In genomic region chr2:174914894-174915760, GRCh38 we compare ENCODE assay signal across 13 cellular contexts.
DNase-seq lines count a peak whose midpoint lies in the region; ATAC-seq and TF ChIP-seq lines count a peak whose summit lies in the region.
"Had no signal": no experiment of that assay in that cellular context is flagged by ENCODE, and none has a peak within 500 bp of the region (broad histone marks: within the 10 kb centered on the region; RNA-seq: fewer than 3 reads in every experiment).

No MANE protein-coding gene starts in this region.

- no peak for ATAC-seq in SK-N-SH treated with all-trans-retinoic acid at 6 μM for 48 hours
- ATAC-seq in PC-3 = no peak
- no peak for ATAC-seq in GM18502 (IDR thresholded peaks at IDR 0.05; ENCODE audit: poor library complexity, unreplicated experiment)
- ATAC-seq in HG02884 (IDR thresholded peaks at IDR 0.05; ENCODE audit: unreplicated experiment) = no peak
- ATAC-seq: naive thymus-derived CD4-positive, alpha-beta T cell; upper lobe of right lung had no signal

- H3F3A ChIP-seq in PC-3 (ENCODE audit: low read length, unreplicated experiment) = no peaks in the 10 kb centered on the region

- TF ChIP-seq CTCF in fibroblast of villous mesenchyme (IDR thresholded peaks at IDR 0.05; ENCODE audit: insufficient read depth, low read depth, low read length) (no peak), PC-3 (conservative IDR thresholded peaks at IDR 0.05; ENCODE audit: low read depth, low read length) (no peak)

- H2AFZ ChIP-seq in PC-3 (ENCODE audit: low read length) = no peak overlapping the region

- H3K79me2 ChIP-seq in PC-3 (ENCODE audit: low read length) = no peaks in the 10 kb centered on the region

- no peak overlapping the region for H3K4me2 ChIP-seq in PC-3 (ENCODE audit: low read length)
- H3K4me2 ChIP-seq: smooth muscle cell had no signal

- no peaks in the 10 kb centered on the region for H3K27me3 ChIP-seq in PC-3 (ENCODE audit: low read length)
- H3K27me3 ChIP-seq: upper lobe of right lung had no signal

- H3K9me2 ChIP-seq in PC-3 (replicated peaks; ENCODE audit: low read length) = no peaks in the 10 kb centered on the region

- POLR2A ChIA-PET in PC-3 (lab: Charles Lee; ENCODE audit: unreplicated experiment) = no interaction called here

- peak; percentile 15 for DNase-seq in Ammon's horn (ENCODE audit: low spot score)
- peak; percentile 79 for DNase-seq in NCI-H1105 (lab: John Stamatoyannopoulos, UW)
- peak; percentile 57 for DNase-seq in fibroblast of villous mesenchyme (ENCODE audit: low read depth)
- DNase-seq in PC-3 = no peak
- no peak for DNase-seq in central memory CD4-positive, alpha-beta T cell
- DNase-seq: naive thymus-derived CD4-positive, alpha-beta T cell; NCI-H1930; RPMI8226; upper lobe of right lung had no signal

- BruUV-seq in PC-3 (replicated peaks; lab: Mats Ljungman, UMichigan) = no TSS peak

- H3K27ac ChIP-seq in PC-3 (ENCODE audit: low read length) = no peak overlapping the region
- H3K27ac ChIP-seq: upper lobe of right lung had no signal

- no peak overlapping the region for H3K4me3 ChIP-seq in fibroblast of villous mesenchyme (ENCODE audit: low read depth, low read length)
- no peak overlapping the region for H3K4me3 ChIP-seq in PC-3 (ENCODE audit: low read length)
- H3K4me3 ChIP-seq: smooth muscle cell, upper lobe of right lung had no signal

- no peaks in the 10 kb centered on the region for H3K4me1 ChIP-seq in PC-3 (ENCODE audit: insufficient read depth, low read length)
- H3K4me1 ChIP-seq: upper lobe of right lung had no signal

- no peaks in the 10 kb centered on the region for H4K20me1 ChIP-seq in PC-3 (ENCODE audit: low read length)

- no peak overlapping the region for H3K9ac ChIP-seq in PC-3 (ENCODE audit: low read length)

- H3K9me3 ChIP-seq in PC-3 (ENCODE audit: low read length) = no peaks in the 10 kb centered on the region
- H3K9me3 ChIP-seq: upper lobe of right lung had no signal

- CTCF ChIA-PET in PC-3 (lab: Charles Lee) = no interaction called here

- intact Hi-C loops in PC-3 (cut with micrococcal nuclease) = no loop called here

- no peaks in the 10 kb centered on the region for H3K36me3 ChIP-seq in PC-3 (ENCODE audit: low read depth, low read length)
- H3K36me3 ChIP-seq: upper lobe of right lung had no signal

TF ChIP-seq in SK-N-SH treated with all-trans-retinoic acid at 6 μM for 48 hours, 23 proteins besides CTCF, POLR2A, EP300 and RAD21:
- TF ChIP-seq SNAI2 (CRISPR knock-in tag; IDR thresholded peaks at IDR 0.05) (no peak), TSHZ2 (CRISPR knock-in tag; IDR thresholded peaks at IDR 0.05) (no peak), TOX (CRISPR knock-in tag; IDR thresholded peaks at IDR 0.05; ENCODE audit: borderline replicate concordance) (no peak), ESRRG (CRISPR knock-in tag; IDR thresholded peaks at IDR 0.05) (no peak), ZNF70 (CRISPR knock-in tag; IDR thresholded peaks at IDR 0.05) (peak; percentile 58; the same call in 1 of the 2 replicates), ZNF8 (CRISPR knock-in tag; IDR thresholded peaks at IDR 0.05) (no peak), TCF4 (CRISPR knock-in tag; IDR thresholded peaks at IDR 0.05; ENCODE audit: borderline replicate concordance) (no peak), ARNTL (CRISPR knock-in tag; IDR thresholded peaks at IDR 0.05; ENCODE audit: borderline replicate concordance, low read depth) (no peak), ZFP30 (CRISPR knock-in tag; IDR thresholded peaks at IDR 0.05) (no peak), ISL1 (CRISPR knock-in tag; IDR thresholded peaks at IDR 0.05) (peak; percentile 47; the same call in 1 of the 2 replicates), CSDC2 (CRISPR knock-in tag; IDR thresholded peaks at IDR 0.05) (no peak), OSR1 (CRISPR knock-in tag; IDR thresholded peaks at IDR 0.05) (no peak), CREB5 (CRISPR knock-in tag; IDR thresholded peaks at IDR 0.05; ENCODE audit: low read depth) (no peak), RARB (CRISPR knock-in tag; IDR thresholded peaks at IDR 0.05) (no peak), ZC3H10 (CRISPR knock-in tag; IDR thresholded peaks at IDR 0.05) (no peak), ZFP3 (CRISPR knock-in tag; IDR thresholded peaks at IDR 0.05) (no peak), CSRNP3 (CRISPR knock-in tag; IDR thresholded peaks at IDR 0.05) (no peak)

Comparison
In these comparisons a context has a peak if more than half of its experiments do, and no peak if none do; other contexts are left out.
1. DNase-seq: peak in Ammon's horn (single experiment), NCI-H1105 (single experiment) and fibroblast of villous mesenchyme (single experiment); none in PC-3 (single experiment) and central memory CD4-positive, alpha-beta T cell (single experiment).